Comparison of ENCODE assay signal across 23 cellular contexts in genomic region chr7:37206192-37206591, GRCh38.
"Had no signal": no experiment of that assay in that cellular context is flagged by ENCODE, and none has a peak within 500 bp of the region (broad histone marks: within the 10 kb centered on the region; RNA-seq: fewer than 3 reads in every experiment).

No MANE protein-coding gene starts in this region.

- H3K27me3 Mint-ChIP-seq: activated naive CD8-positive, alpha-beta T cell treated with anti-CD3 and anti-CD28 coated beads, Interleukin-2, amount 10 ng/mL, durations not matched to agents 7 days and 5 days; natural killer cell treated with Interleukin-12 subunit alpha and Interleukin-12 subunit beta and Interleukin-15 and Interleukin-18, amount 100 ng/mL, for 72 hours had no signal

- DNase-seq: activated CD4-positive, alpha-beta T cell treated with anti-CD3 and anti-CD28 coated beads, Interleukin-2, amount 50 U/mL, for 1 hour; activated CD4-positive, CD25-positive, alpha-beta regulatory T cell; activated CD8-positive, alpha-beta memory T cell treated with anti-CD3 and anti-CD28 coated beads for 24 hours; activated naive CD8-positive, alpha-beta T cell treated with anti-CD3 and anti-CD28 coated beads, Interleukin-2, amount 10 ng/mL, durations not matched to agents 7 days and 5 days; amygdala; cerebellar nuclear complex; heart right ventricle; islet precursor cell; left cardiac atrium; midbrain; stimulated activated CD4-positive, alpha-beta T cell treated with anti-CD3 and anti-CD28 coated beads, Interleukin-2, amount 100 ng/mL, for 48 hours; stimulated activated CD8-positive, alpha-beta memory T cell treated with anti-CD3 and anti-CD28 coated beads, Interleukin-4, amount 100 ng/mL, for 48 hours; stimulated activated naive CD4-positive, alpha-beta T cell treated with Interleukin-2 at 50 U/mL for 16 hours; substantia nigra; T1000; thyroid gland; upper lobe of right lung had no signal

- FAIRE-seq: bronchial epithelial cell had no signal

- ATAC-seq: gastroesophageal sphincter, heart right ventricle, left cardiac atrium, upper lobe of right lung had no signal

- H3K27ac Mint-ChIP-seq: activated naive CD8-positive, alpha-beta T cell treated with anti-CD3 and anti-CD28 coated beads, Interleukin-2, amount 10 ng/mL, durations not matched to agents 7 days and 5 days had no signal

- H3K36me3 ChIP-seq: prostate gland, SJSA1 had no signal

- H3K4me1 ChIP-seq: prostate gland, SJSA1 had no signal

- H3K9me3 ChIP-seq: gastroesophageal sphincter, prostate gland, thyroid gland, upper lobe of right lung had no signal

- H3K9me3 Mint-ChIP-seq: activated naive CD8-positive, alpha-beta T cell treated with anti-CD3 and anti-CD28 coated beads, Interleukin-2, amount 10 ng/mL, durations not matched to agents 7 days and 5 days; natural killer cell treated with Interleukin-12 subunit alpha and Interleukin-12 subunit beta and Interleukin-15 and Interleukin-18, amount 100 ng/mL, for 72 hours had no signal

- H3K27ac ChIP-seq: coronary artery, heart right ventricle, prostate gland, SJSA1, upper lobe of right lung had no signal

- H3K27me3 ChIP-seq: gastroesophageal sphincter, heart right ventricle, SJSA1, thyroid gland, upper lobe of right lung had no signal

- H3K4me3 Mint-ChIP-seq: activated naive CD8-positive, alpha-beta T cell treated with anti-CD3 and anti-CD28 coated beads, Interleukin-2, amount 10 ng/mL, durations not matched to agents 7 days and 5 days; natural killer cell treated with Interleukin-12 subunit alpha and Interleukin-12 subunit beta and Interleukin-15 and Interleukin-18, amount 100 ng/mL, for 72 hours had no signal

- H3K4me3 ChIP-seq: coronary artery, gastroesophageal sphincter, heart right ventricle, prostate gland, SJSA1, thyroid gland, upper lobe of right lung had no signal
